In genomic region chr2:149428783-149429182, GRCh38 we compare ENCODE assay signal across 17 cellular contexts.
"Had no signal": no experiment of that assay in that cellular context is flagged by ENCODE, and none has a peak within 500 bp of the region (broad histone marks: within the 10 kb centered on the region; RNA-seq: fewer than 3 reads in every experiment).

No MANE protein-coding gene starts in this region.

- H2AFZ ChIP-seq: hepatocyte had no signal

- H3K27ac ChIP-seq: coronary artery, dorsolateral prefrontal cortex, esophagus muscularis mucosa, foreskin keratinocyte, gastroesophageal sphincter, heart left ventricle, hepatocyte, left lung, lower lobe of right lung had no signal

- ATAC-seq: foreskin keratinocyte, gastroesophageal sphincter, heart left ventricle, left cardiac atrium, left lung, left ventricle myocardium superior, lower lobe of right lung had no signal

- H3K36me3 ChIP-seq: esophagus muscularis mucosa, gastroesophageal sphincter, heart left ventricle, left lung, lower lobe of right lung had no signal

- H3K4me1 ChIP-seq: foreskin keratinocyte, heart left ventricle, lower lobe of right lung had no signal

- H3K27me3 ChIP-seq: foreskin keratinocyte, gastroesophageal sphincter, hepatocyte had no signal

- H3K4me2 ChIP-seq: hepatocyte had no signal

- H3K4me3 ChIP-seq: coronary artery, dorsolateral prefrontal cortex, esophagus muscularis mucosa, gastroesophageal sphincter, heart left ventricle, hepatocyte, left lung, lower lobe of right lung had no signal

- DNase-seq: dermis blood vessel endothelial cell; dorsolateral prefrontal cortex; effector CD4-positive, alpha-beta T cell; effector memory CD4-positive, alpha-beta T cell; foreskin keratinocyte; heart left ventricle; hypothalamus; left cardiac atrium; left lung; left ventricle myocardium superior; lower lobe of right lung; mesenchymal stem cell; midbrain had no signal
